Comparison of ENCODE assay signal across 37 cellular contexts in the genomic region with DNA sequence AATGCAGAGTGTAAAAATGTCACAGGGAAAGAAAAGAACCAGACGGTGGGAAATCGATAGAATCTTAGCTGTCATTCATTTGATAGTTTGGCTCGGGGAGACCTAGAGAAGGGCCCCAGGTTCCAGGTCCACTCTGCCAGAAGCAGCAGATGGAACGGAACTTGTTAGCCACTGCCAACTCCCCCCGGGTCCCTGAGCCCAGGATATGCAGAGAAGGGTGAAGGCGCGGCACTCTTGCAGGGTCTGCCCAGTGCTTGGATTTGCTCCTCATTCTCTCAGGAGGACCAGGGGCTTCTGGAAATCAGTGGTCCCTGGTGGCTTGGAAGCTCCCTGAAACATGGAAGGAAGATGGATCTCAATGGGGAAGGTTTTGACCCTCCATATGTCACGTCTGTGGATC. TPM values are rescaled to one million over a fixed set of nuclear protein-coding genes. Genes with fewer than 3 reads are reported as not detected.
"Had no signal": no experiment of that assay in that cellular context is flagged by ENCODE, and none has a peak within 500 bp of the region (broad histone marks: within the 10 kb centered on the region; RNA-seq: fewer than 3 reads in every experiment).

No MANE protein-coding gene starts in this region.

- H3K27ac ChIP-seq: adrenal gland, ascending aorta, body of pancreas, brain microvascular endothelial cell, cardiac muscle cell had no signal

- H3K27me3 ChIP-seq: adrenal gland, ascending aorta, body of pancreas, brain microvascular endothelial cell, cardiac muscle cell had no signal

- H3K4me3 ChIP-seq: adrenal gland, ascending aorta, body of pancreas, cardiac muscle cell had no signal

- H3K9me3 Mint-ChIP-seq: activated naive CD4-positive, alpha-beta T cell treated with anti-CD3 and anti-CD28 coated beads, Interleukin-2, amount 10 ng/mL, durations not matched to agents 7 days and 5 days; activated naive CD4-positive, alpha-beta T cell treated with anti-CD3 and anti-CD28 coated beads, Interleukin-2, amount 50 U/mL, for 24 hours; activated naive CD4-positive, alpha-beta T cell treated with anti-CD3 and anti-CD28 coated beads, Interleukin-2, amount 50 U/mL, for 72 hours; activated naive CD8-positive, alpha-beta T cell treated with anti-CD3 and anti-CD28 coated beads for 36 hours; activated naive CD8-positive, alpha-beta T cell treated with anti-CD3 and anti-CD28 coated beads, Interleukin-2, amount 50 U/mL, for 24 hours; activated T-cell treated with anti-CD3 and anti-CD28 coated beads, Interleukin-2, amount 50 U/mL, for 4 hours; activated T-helper 1 cell treated with anti-CD3 and anti-CD28 coated beads, Interleukin-12 subunit alpha, Interleukin-12 subunit beta, Interleukin-2, Interleukin-4 antibody, amounts not matched to agents 30 ng/mL and 10 ng/mL and 1 ng/mL, durations not matched to agents 14 hours and 24 hours and 36 hours; activated T-helper 17 cell treated with anti-CD3 and anti-CD28 coated beads, Interleukin-2, amount 50 U/mL, for 72 hours; activated T-helper 2 cell treated with anti-CD3 and anti-CD28 coated beads, Interferon-gamma antibody, Interleukin-2, Interleukin-4, amounts not matched to agents 10 μg/mL and 5 μg/mL and 100 μg/mL, durations not matched to agents 14 hours and 24 hours and 36 hours; central memory CD8-positive, alpha-beta T cell had no signal

- H3K4me3 Mint-ChIP-seq: activated naive CD4-positive, alpha-beta T cell treated with anti-CD3 and anti-CD28 coated beads for 36 hours; activated naive CD4-positive, alpha-beta T cell treated with anti-CD3 and anti-CD28 coated beads, Interleukin-2, amount 10 ng/mL, durations not matched to agents 7 days and 5 days; activated naive CD4-positive, alpha-beta T cell treated with anti-CD3 and anti-CD28 coated beads, Interleukin-2, amount 50 U/mL, for 24 hours; activated naive CD8-positive, alpha-beta T cell; activated naive CD8-positive, alpha-beta T cell treated with anti-CD3 and anti-CD28 coated beads for 36 hours; activated naive CD8-positive, alpha-beta T cell treated with anti-CD3 and anti-CD28 coated beads, Interleukin-2, amount 10 ng/mL, durations not matched to agents 7 days and 5 days; activated naive CD8-positive, alpha-beta T cell treated with anti-CD3 and anti-CD28 coated beads, Interleukin-2, amount 50 U/mL, for 24 hours; activated T-cell treated with anti-CD3 and anti-CD28 coated beads, Interleukin-2, amount 50 U/mL, for 24 hours; activated T-cell treated with anti-CD3 and anti-CD28 coated beads, Interleukin-2, amount 50 U/mL, for 4 hours; activated T-cell treated with anti-CD3 and anti-CD28 coated beads, Interleukin-2, amount 50 U/mL, for 72 hours; activated T-helper 1 cell treated with anti-CD3 and anti-CD28 coated beads, Interleukin-12 subunit alpha, Interleukin-12 subunit beta, Interleukin-2, Interleukin-4 antibody, amounts not matched to agents 30 ng/mL and 10 ng/mL and 1 ng/mL, durations not matched to agents 14 hours and 24 hours and 36 hours; activated T-helper 17 cell treated with anti-CD3 and anti-CD28 coated beads, Interleukin-2, amount 50 U/mL, for 72 hours; brain; central memory CD8-positive, alpha-beta T cell had no signal

- H3K27ac Mint-ChIP-seq: activated naive CD4-positive, alpha-beta T cell treated with anti-CD3 and anti-CD28 coated beads for 36 hours; activated naive CD4-positive, alpha-beta T cell treated with anti-CD3 and anti-CD28 coated beads, Interleukin-2, amount 10 ng/mL, durations not matched to agents 7 days and 5 days; activated naive CD4-positive, alpha-beta T cell treated with anti-CD3 and anti-CD28 coated beads, Interleukin-2, amount 50 U/mL, for 24 hours; activated naive CD4-positive, alpha-beta T cell treated with anti-CD3 and anti-CD28 coated beads, Interleukin-2, amount 50 U/mL, for 72 hours; activated naive CD8-positive, alpha-beta T cell; activated naive CD8-positive, alpha-beta T cell treated with anti-CD3 and anti-CD28 coated beads for 36 hours; activated naive CD8-positive, alpha-beta T cell treated with anti-CD3 and anti-CD28 coated beads, Interleukin-2, amount 10 ng/mL, durations not matched to agents 7 days and 5 days; activated naive CD8-positive, alpha-beta T cell treated with anti-CD3 and anti-CD28 coated beads, Interleukin-2, amount 50 U/mL, for 24 hours; activated T-cell treated with anti-CD3 and anti-CD28 coated beads, Interleukin-2, amount 50 U/mL, for 24 hours; activated T-cell treated with anti-CD3 and anti-CD28 coated beads, Interleukin-2, amount 50 U/mL, for 72 hours; activated T-helper 1 cell treated with anti-CD3 and anti-CD28 coated beads, Interleukin-12 subunit alpha, Interleukin-12 subunit beta, Interleukin-2, Interleukin-4 antibody, amounts not matched to agents 30 ng/mL and 10 ng/mL and 1 ng/mL, durations not matched to agents 14 hours and 24 hours and 36 hours; activated T-helper 17 cell treated with anti-CD3 and anti-CD28 coated beads, Interleukin-2, amount 50 U/mL, for 72 hours; activated T-helper 2 cell treated with anti-CD3 and anti-CD28 coated beads, Interferon-gamma antibody, Interleukin-2, Interleukin-4, amounts not matched to agents 10 μg/mL and 5 μg/mL and 100 μg/mL, durations not matched to agents 14 hours and 24 hours and 36 hours had no signal

- H3K36me3 ChIP-seq: adrenal gland, ascending aorta, brain microvascular endothelial cell, cardiac muscle cell had no signal

- H3K4me1 ChIP-seq: adrenal gland, ascending aorta, body of pancreas had no signal

- H3K36me3 Mint-ChIP-seq: activated naive CD4-positive, alpha-beta T cell treated with anti-CD3 and anti-CD28 coated beads, Interleukin-2, amount 10 ng/mL, durations not matched to agents 7 days and 5 days; activated naive CD4-positive, alpha-beta T cell treated with anti-CD3 and anti-CD28 coated beads, Interleukin-2, amount 50 U/mL, for 24 hours; activated naive CD8-positive, alpha-beta T cell; activated naive CD8-positive, alpha-beta T cell treated with anti-CD3 and anti-CD28 coated beads for 36 hours; activated naive CD8-positive, alpha-beta T cell treated with anti-CD3 and anti-CD28 coated beads, Interleukin-2, amount 10 ng/mL, durations not matched to agents 7 days and 5 days; brain had no signal

- DNase-seq: activated effector memory CD4-positive, alpha-beta T cell treated with anti-CD3 and anti-CD28 coated beads, Interleukin-2, amount 50 U/mL, for 16 hours; activated effector memory CD4-positive, alpha-beta T cell treated with Interleukin-2 at 50 U/mL for 16 hours; activated gamma-delta T cell; activated gamma-delta T cell treated with Interleukin-2 at 50 U/mL for 16 hours; activated naive CD4-positive, alpha-beta T cell; activated naive CD4-positive, alpha-beta T cell treated with anti-CD3 and anti-CD28 coated beads for 36 hours; activated naive CD4-positive, alpha-beta T cell treated with anti-CD3 and anti-CD28 coated beads, Interleukin-2, amount 10 ng/mL, durations not matched to agents 7 days and 5 days; activated naive CD4-positive, alpha-beta T cell treated with anti-CD3 and anti-CD28 coated beads, Interleukin-2, amount 50 U/mL, for 16 hours; activated naive CD4-positive, alpha-beta T cell treated with Interleukin-2 at 50 U/mL for 16 hours; activated naive CD8-positive, alpha-beta T cell treated with anti-CD3 and anti-CD28 coated beads for 36 hours; activated naive CD8-positive, alpha-beta T cell treated with anti-CD3 and anti-CD28 coated beads, Interleukin-2, amount 10 ng/mL, durations not matched to agents 7 days and 5 days; activated naive CD8-positive, alpha-beta T cell treated with anti-CD3 and anti-CD28 coated beads, Interleukin-2, amount 50 U/mL, for 24 hours; activated T-cell treated with anti-CD3 and anti-CD28 coated beads, Interleukin-2, amount 50 U/mL, for 24 hours; activated T-cell treated with anti-CD3 and anti-CD28 coated beads, Interleukin-2, amount 50 U/mL, for 4 hours; activated T-cell treated with anti-CD3 and anti-CD28 coated beads, Interleukin-2, amount 50 U/mL, for 48 hours; activated T-cell treated with anti-CD3 and anti-CD28 coated beads, Interleukin-2, amount 50 U/mL, for 72 hours; adrenal gland; amniotic stem cell; amygdala; anterior cingulate cortex; aorta; body of pancreas; brain microvascular endothelial cell; caudate nucleus; central memory CD4-positive, alpha-beta T cell; cerebellar nuclear complex had no signal

- H3K9me3 ChIP-seq: adrenal gland, ascending aorta, body of pancreas had no signal

- H3K4me1 Mint-ChIP-seq: brain had no signal

- ATAC-seq: activated naive CD4-positive, alpha-beta T cell treated with anti-CD3 and anti-CD28 coated beads, Interleukin-2, amount 50 U/mL, for 72 hours; activated naive CD8-positive, alpha-beta T cell treated with anti-CD3 and anti-CD28 coated beads, Interleukin-2, amount 50 U/mL, for 24 hours; activated T-cell treated with anti-CD3 and anti-CD28 coated beads, Interleukin-2, amount 50 U/mL, for 4 hours; activated T-cell treated with anti-CD3 and anti-CD28 coated beads, Interleukin-2, amount 50 U/mL, for 72 hours; activated T-helper 17 cell treated with anti-CD3 and anti-CD28 coated beads, Interleukin-2, amount 50 U/mL, for 72 hours; body of pancreas had no signal

RNA-seq across cellular contexts. Expression of a gene that starts 11.6 kb away (rescaled TPM):
- total RNA-seq: activated naive CD4-positive, alpha-beta T cell treated with anti-CD3 and anti-CD28 coated beads for 36 hours; activated naive CD4-positive, alpha-beta T cell treated with anti-CD3 and anti-CD28 coated beads, Interleukin-2, amount 50 U/mL, for 72 hours; activated naive CD8-positive, alpha-beta T cell treated with anti-CD3 and anti-CD28 coated beads for 36 hours; activated naive CD8-positive, alpha-beta T cell treated with anti-CD3 and anti-CD28 coated beads, Interleukin-2, amount 10 ng/mL, durations not matched to agents 7 days and 5 days; activated T-cell treated with anti-CD3 and anti-CD28 coated beads, Interleukin-2, amount 50 U/mL, for 4 hours; activated T-helper 1 cell treated with anti-CD3 and anti-CD28 coated beads, Interleukin-12 subunit alpha, Interleukin-12 subunit beta, Interleukin-2, Interleukin-4 antibody, amounts not matched to agents 30 ng/mL and 10 ng/mL and 1 ng/mL, durations not matched to agents 14 hours and 24 hours and 36 hours; activated T-helper 2 cell treated with anti-CD3 and anti-CD28 coated beads, Interferon-gamma antibody, Interleukin-2, Interleukin-4, amounts not matched to agents 10 μg/mL and 5 μg/mL and 100 μg/mL, durations not matched to agents 14 hours and 24 hours and 36 hours; adrenal gland; aorta; ascending aorta; cardiac septum had no signal
